8 cellular contexts compared by ENCODE assay signal in the genomic region with DNA sequence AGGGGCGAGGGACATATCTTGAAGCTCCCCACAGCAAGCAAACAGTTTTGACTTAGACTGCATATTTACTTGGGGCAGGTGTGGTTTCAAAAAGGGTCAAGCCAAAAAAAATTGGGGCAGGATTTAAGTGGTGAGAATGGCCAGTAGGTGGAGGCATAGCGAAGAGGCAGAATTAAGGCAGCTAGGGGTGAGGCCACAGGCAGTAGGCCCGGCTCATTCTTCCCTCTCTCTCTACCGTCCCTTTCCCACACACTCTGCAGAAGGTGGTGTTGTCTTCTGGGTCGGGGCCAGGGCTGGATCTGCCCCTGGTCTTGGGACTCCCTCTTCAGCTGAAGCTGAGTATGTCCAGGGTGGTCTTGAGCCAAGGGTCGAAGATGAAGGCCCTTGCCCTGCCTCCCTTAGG. TPM values are rescaled to one million over a fixed set of nuclear protein-coding genes. Genes with fewer than 3 reads are reported as not detected.
DNase-seq lines count a peak whose midpoint lies in the region; ATAC-seq and TF ChIP-seq lines count a peak whose summit lies in the region.

No MANE protein-coding gene starts in this region.

- peaks cover 7% of the 10 kb centered on the region for H3K4me1 ChIP-seq in MM.1S (ENCODE audit: low read length)
- peaks cover 15% of the 10 kb centered on the region for H3K4me1 ChIP-seq in left ventricle myocardium inferior
- H3K4me1 ChIP-seq in upper lobe of left lung, result peaks cover 5 to 7% (median 5%) of the 10 kb centered on the region in 4 donors

- H3K4me3 Mint-ChIP-seq in activated CD4-positive, alpha-beta T cell treated with anti-CD3 and anti-CD28 coated beads, Interleukin-2, amount 10 ng/mL, durations not matched to agents 24 days and 14 days, result no peak overlapping the region

- H3K9me3 Mint-ChIP-seq in activated CD4-positive, alpha-beta T cell treated with anti-CD3 and anti-CD28 coated beads, Interleukin-2, amount 10 ng/mL, durations not matched to agents 24 days and 14 days, result no peaks in the 10 kb centered on the region

- DNase-seq in activated CD4-positive, alpha-beta T cell treated with anti-CD3 and anti-CD28 coated beads for 48 hours, result peak; percentile 40
- DNase-seq in activated CD4-positive, alpha-beta T cell treated with anti-CD3 and anti-CD28 coated beads, Interleukin-2, amount 50 U/mL, for 4 hours, result no peak
- DNase-seq in MM.1S, result peak; percentile 72
- peak; percentile 84 for DNase-seq in activated CD4-positive, alpha-beta T cell treated with anti-CD3 and anti-CD28 coated beads, Interleukin-2, amount 10 ng/mL, durations not matched to agents 24 days and 14 days
- no peak for DNase-seq in left ventricle myocardium inferior
- peak in 1 of 2 donors; percentile 40 for DNase-seq in upper lobe of left lung
- DNase-seq in activated effector memory CD4-positive, alpha-beta T cell treated with anti-CD3 and anti-CD28 coated beads, Interleukin-2, amount 50 U/mL, for 16 hours, result no peak
- DNase-seq in HuH-7.5 (ENCODE audit: low spot score), result no peak

- no peak overlapping the region for H3K4me2 ChIP-seq in MM.1S (ENCODE audit: low read depth, low read length)

- H3K79me2 ChIP-seq in MM.1S (ENCODE audit: low read length), result no peaks in the 10 kb centered on the region

- no peaks in the 10 kb centered on the region for H3K36me3 ChIP-seq in MM.1S (replicated peaks; ENCODE audit: insufficient read depth, low read length)
- H3K36me3 ChIP-seq in left ventricle myocardium inferior, result no peaks in the 10 kb centered on the region
- H3K36me3 ChIP-seq in upper lobe of left lung, result no peaks in the 10 kb centered on the region

- WGBS in upper lobe of left lung, 2 donors, result 44 to 50% methylated on average over 6 of the region's 6 CpGs

- TF ChIP-seq EP300 in upper lobe of left lung (IDR thresholded peaks at IDR 0.05), result no peak

- H3K9ac ChIP-seq in MM.1S (ENCODE audit: low read length), result no peak overlapping the region

- H3K4me1 Mint-ChIP-seq in activated CD4-positive, alpha-beta T cell treated with anti-CD3 and anti-CD28 coated beads, Interleukin-2, amount 10 ng/mL, durations not matched to agents 24 days and 14 days, result peaks cover 7% of the 10 kb centered on the region

- no peaks in the 10 kb centered on the region for H3K36me3 Mint-ChIP-seq in activated CD4-positive, alpha-beta T cell treated with anti-CD3 and anti-CD28 coated beads, Interleukin-2, amount 10 ng/mL, durations not matched to agents 24 days and 14 days (ENCODE audit: low read depth)

- H3K4me3 ChIP-seq in MM.1S (ENCODE audit: low read length), result no peak overlapping the region
- no peak overlapping the region for H3K4me3 ChIP-seq in left ventricle myocardium inferior
- H3K4me3 ChIP-seq in upper lobe of left lung, result no peak overlapping the region

- H3F3A ChIP-seq in MM.1S (ENCODE audit: insufficient read depth, low read length), result no peaks in the 10 kb centered on the region

- H3K27me3 ChIP-seq in MM.1S (replicated peaks; ENCODE audit: insufficient read depth, low read length), result peaks cover 26% of the 10 kb centered on the region
- H3K27me3 ChIP-seq in left ventricle myocardium inferior (ENCODE audit: low read depth), result no peaks in the 10 kb centered on the region
- H3K27me3 ChIP-seq in upper lobe of left lung, result no peaks in the 10 kb centered on the region

- no peak for TF ChIP-seq POLR2A in upper lobe of left lung (IDR thresholded peaks at IDR 0.05)

- peak; percentile 64 for TF ChIP-seq CTCF in MM.1S (IDR thresholded peaks at IDR 0.05; ENCODE audit: low read length)
- TF ChIP-seq CTCF in left ventricle myocardium inferior (IDR thresholded peaks at IDR 0.05; ENCODE audit: borderline replicate concordance), result peak; percentile 56
- peak in 5 of 6 experiments; percentile 22 to 58 (median 46) for TF ChIP-seq CTCF in upper lobe of left lung (IDR thresholded peaks at IDR 0.05)

- peak in 1 of 2 donors; percentile 69 for ATAC-seq in upper lobe of left lung (ENCODE audit: low FRiP score in 2 of 2)

- H3K9me2 ChIP-seq in MM.1S (replicated peaks; ENCODE audit: insufficient read depth, low read length), result no peaks in the 10 kb centered on the region

- peak overlapping the region; percentile 69 for H2AFZ ChIP-seq in MM.1S (ENCODE audit: low read length)

- peaks cover 5% of the 10 kb centered on the region for H3K27me3 Mint-ChIP-seq in activated CD4-positive, alpha-beta T cell treated with anti-CD3 and anti-CD28 coated beads, Interleukin-2, amount 10 ng/mL, durations not matched to agents 24 days and 14 days

- H3K27ac Mint-ChIP-seq in activated CD4-positive, alpha-beta T cell treated with anti-CD3 and anti-CD28 coated beads, Interleukin-2, amount 10 ng/mL, durations not matched to agents 24 days and 14 days, result no peak overlapping the region

- H4K20me1 ChIP-seq in MM.1S (ENCODE audit: insufficient read depth, low read length), result no peaks in the 10 kb centered on the region

- intact Hi-C loops in activated CD4-positive, alpha-beta T cell treated with anti-CD3 and anti-CD28 coated beads, Interleukin-2, amount 10 ng/mL, durations not matched to agents 24 days and 14 days (cut with micrococcal nuclease), result loop anchor here (1.0 kb wide), 1 partner anchor 55 kb away; the partner anchor contains the start of gene TP53
- intact Hi-C loops in left ventricle myocardium inferior (cut with micrococcal nuclease), result loop anchor here (5.0 kb wide), 1 partner anchor 55 kb away; the partner anchor contains the start of genes TP53 and WRAP53

- H3K27ac ChIP-seq in MM.1S (ENCODE audit: low read length) (no peak overlapping the region), left ventricle myocardium inferior (replicated peaks) (no peak overlapping the region), upper lobe of left lung (no peak overlapping the region)

- H3K9me3 ChIP-seq in MM.1S (replicated peaks; ENCODE audit: insufficient read depth, low read length), result no peaks in the 10 kb centered on the region
- H3K9me3 ChIP-seq in left ventricle myocardium inferior (replicated peaks), result no peaks in the 10 kb centered on the region
- H3K9me3 ChIP-seq in upper lobe of left lung, result no peaks in the 10 kb centered on the region

RNA-seq across cellular contexts. Expression of gene SHBG, which starts 2.6 kb away (rescaled TPM):
- not detected in 2 replicates for total RNA-seq in activated CD4-positive, alpha-beta T cell treated with anti-CD3 and anti-CD28 coated beads, Interleukin-2, amount 10 ng/mL, durations not matched to agents 24 days and 14 days
- total RNA-seq in left ventricle myocardium inferior (0.74 TPM), upper lobe of left lung (under 1 TPM in 3 of 6 donors, not detected in 3; 0.34 to 0.88 (median 0.46) TPM)

RNA-seq across cellular contexts. Expression of gene SAT2, which starts 4.9 kb away (rescaled TPM):
- 16.5 and 17.7 TPM in 2 replicates for total RNA-seq in activated CD4-positive, alpha-beta T cell treated with anti-CD3 and anti-CD28 coated beads, Interleukin-2, amount 10 ng/mL, durations not matched to agents 24 days and 14 days
- 73.5 TPM for total RNA-seq in left ventricle myocardium inferior
- 100 to 1,000 TPM in 1 of 6 donors, 10 to 100 TPM in 5; 66.4 to 155 (median 81.3) TPM for total RNA-seq in upper lobe of left lung

RNA-seq across cellular contexts. Expression of gene FXR2, which starts 17.8 kb away (rescaled TPM):
- total RNA-seq in activated CD4-positive, alpha-beta T cell treated with anti-CD3 and anti-CD28 coated beads, Interleukin-2, amount 10 ng/mL, durations not matched to agents 24 days and 14 days, result 62.6 and 64.4 TPM in 2 replicates
- total RNA-seq in left ventricle myocardium inferior (111 TPM), upper lobe of left lung (10 to 100 TPM; 35.6 to 46.1 (median 38.4) TPM)

RNA-seq across cellular contexts. Expression of gene ATP1B2, which starts 18.2 kb away (rescaled TPM):
- 0.14 and 0.37 TPM in 2 replicates for total RNA-seq in activated CD4-positive, alpha-beta T cell treated with anti-CD3 and anti-CD28 coated beads, Interleukin-2, amount 10 ng/mL, durations not matched to agents 24 days and 14 days
- total RNA-seq in left ventricle myocardium inferior (2.8 TPM), upper lobe of left lung (1 to 10 TPM in 2 of 6 donors, under 1 TPM in 2, not detected in 2; 0.46 to 2.2 (median 0.97) TPM)

RNA-seq across cellular contexts. Expression of gene SOX15, which starts 42.6 kb away (rescaled TPM):
- 0.43 TPM in 1 of 2 replicates, not detected in the other for total RNA-seq in activated CD4-positive, alpha-beta T cell treated with anti-CD3 and anti-CD28 coated beads, Interleukin-2, amount 10 ng/mL, durations not matched to agents 24 days and 14 days
- total RNA-seq in left ventricle myocardium inferior (1.9 TPM), upper lobe of left lung (1 to 10 TPM in 1 of 6 donors, under 1 TPM in 2, not detected in 3; 0.63 to 1.5 (median 0.71) TPM)

Comparison
In these comparisons a context has a peak if more than half of its experiments do, and no peak if none do; other contexts are left out.
1. DNase-seq: peak in activated CD4-positive, alpha-beta T cell treated with anti-CD3 and anti-CD28 coated beads for 48 hours (single experiment), MM.1S (single experiment) and activated CD4-positive, alpha-beta T cell treated with anti-CD3 and anti-CD28 coated beads, Interleukin-2, amount 10 ng/mL, durations not matched to agents 24 days and 14 days (single experiment); none in activated CD4-positive, alpha-beta T cell treated with anti-CD3 and anti-CD28 coated beads, Interleukin-2, amount 50 U/mL, for 4 hours (0 of 2), left ventricle myocardium inferior (single experiment), activated effector memory CD4-positive, alpha-beta T cell treated with anti-CD3 and anti-CD28 coated beads, Interleukin-2, amount 50 U/mL, for 16 hours (single experiment) and HuH-7.5 (single experiment).
2. Peak in every context shown above with its lines, with median percentiles within 50 percentile points of each other: CTCF ChIP-seq.